10 cellular contexts compared by ENCODE assay signal in the genomic region with DNA sequence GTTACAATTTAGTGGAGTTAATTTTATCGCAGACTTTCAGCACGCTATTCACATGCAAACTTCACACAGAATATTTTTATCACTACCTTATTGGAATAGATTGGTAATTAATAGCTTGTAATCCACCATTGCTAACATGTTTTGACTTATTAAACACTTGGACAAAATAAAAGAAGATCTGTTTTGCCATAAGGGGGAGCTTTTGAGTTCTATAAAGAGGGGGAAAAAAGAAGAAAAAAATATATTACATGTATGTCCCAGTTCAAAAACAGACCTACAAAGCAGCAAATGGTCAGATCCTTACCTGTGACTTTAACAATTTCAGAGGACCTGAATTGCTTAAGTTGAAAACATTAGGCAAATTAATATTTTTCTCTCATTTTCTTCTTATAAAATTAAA. TPM values are rescaled to one million over a fixed set of nuclear protein-coding genes. Genes with fewer than 3 reads are reported as not detected.
DNase-seq lines count a peak whose midpoint lies in the region; ATAC-seq and TF ChIP-seq lines count a peak whose summit lies in the region.
"Had no signal": no experiment of that assay in that cellular context is flagged by ENCODE, and none has a peak within 500 bp of the region (broad histone marks: within the 10 kb centered on the region; RNA-seq: fewer than 3 reads in every experiment).

No MANE protein-coding gene starts in this region.

- TF ChIP-seq POLR2A in right lobe of liver (IDR thresholded peaks at IDR 0.05): no peak

- WGBS in right lobe of liver (ENCODE audit: insufficient coverage, low coverage, low lambda C conversion rate, missing lambda C conversion rate): 17% methylated on average over 2 of the region's 2 CpGs

- ATAC-seq in right lobe of liver (peak in 2 of 4 donors; percentile 20 to 24), GM18861 (IDR thresholded peaks at IDR 0.05; ENCODE audit: unreplicated experiment) (no peak)
- ATAC-seq: gastroesophageal sphincter had no signal

- BruUV-seq in Calu3 (replicated peaks; lab: Mats Ljungman, UMichigan): no TSS peak

- H3K4me1 ChIP-seq in ascending aorta: peaks cover 0 to 6% of the 10 kb centered on the region in 2 donors
- peaks cover 0 to 7% (median 0%) of the 10 kb centered on the region in 4 donors for H3K4me1 ChIP-seq in right lobe of liver

- H3K9me3 ChIP-seq in AG04450 (ENCODE audit: control insufficient read depth, insufficient read depth, low read length) (no peaks in the 10 kb centered on the region), ascending aorta (no peaks in the 10 kb centered on the region), right lobe of liver (no peaks in the 10 kb centered on the region)
- H3K9me3 ChIP-seq: gastroesophageal sphincter had no signal

- H3K4me1 Mint-ChIP-seq in Calu3 (ENCODE audit: low read depth, unreplicated experiment): no peaks in the 10 kb centered on the region

- H3K4me3 ChIP-seq in AG04450 (ENCODE audit: low read depth, low read length) (peak overlapping the region; percentile 1; the same call in 1 of the 2 replicates), ascending aorta (peak overlapping the region in 1 of 2 donors; percentile 86), right lobe of liver (no peak overlapping the region)
- no peak overlapping the region for H3K4me3 ChIP-seq in Jurkat, Clone E6-1 (ENCODE audit: low read length)
- H3K4me3 ChIP-seq: gastroesophageal sphincter had no signal

- no peaks in the 10 kb centered on the region for H3K27me3 ChIP-seq in AG04450 (ENCODE audit: control insufficient read depth, insufficient read depth, low read length)
- H3K27me3 ChIP-seq in ascending aorta: no peaks in the 10 kb centered on the region
- H3K27me3 ChIP-seq in right lobe of liver: peaks cover 0 to 25% of the 10 kb centered on the region in 2 donors

- no peak for DNase-seq in AG04450 (ENCODE audit: low read depth, low spot score)
- peak; percentile 0 for DNase-seq in Jurkat, Clone E6-1 (ENCODE audit: low read depth, low spot score)
- DNase-seq in ascending aorta (ENCODE audit: low spot score in 2 of 2): no peak
- no peak for DNase-seq in right lobe of liver
- DNase-seq in NCI-H1930 (lab: John Stamatoyannopoulos, UW): no peak
- no peak for DNase-seq in Calu3
- no peak for DNase-seq in activated T-cell treated with anti-CD3 and anti-CD28 coated beads, Interleukin-2, amount 50 U/mL, for 48 hours
- DNase-seq: WERI-Rb-1 had no signal

- no peaks in the 10 kb centered on the region for H3K36me3 ChIP-seq in ascending aorta
- no peaks in the 10 kb centered on the region for H3K36me3 ChIP-seq in right lobe of liver
- H3K36me3 ChIP-seq: gastroesophageal sphincter, WERI-Rb-1 had no signal

- POLR2A ChIA-PET in AG04450 (lab: Yijun Ruan, JAX): interaction anchor here (0.5 to 7.2 kb wide), 12 partner anchors 24 to 559 kb away, joined by 3 to 104 read pairs (median 5); no protein-coding TSS in a partner anchor

- intact Hi-C loops in ascending aorta (cut with DNase I) (loop anchor here (5.0 to 10.0 kb wide), 4 partner anchors 210 to 1758 kb away; no protein-coding TSS in a partner anchor), right lobe of liver (cut with DNase I) (no loop called here), Calu3 (cut with micrococcal nuclease; ENCODE audit: unreplicated experiment) (loop anchor here (5.0 to 10.0 kb wide), 3 partner anchors 268 to 495 kb away; no protein-coding TSS in a partner anchor)

- H3K27me3 Mint-ChIP-seq in Calu3 (ENCODE audit: unreplicated experiment): peaks cover 50% of the 10 kb centered on the region

- H3K27ac ChIP-seq in AG04450 (ENCODE audit: low read depth, low read length) (peak overlapping the region; percentile 89), ascending aorta (peak overlapping the region; percentile 75 to 81), right lobe of liver (peak overlapping the region in 1 of 3 donors; percentile 13)
- H3K27ac ChIP-seq: WERI-Rb-1 had no signal

- H3K36me3 Mint-ChIP-seq in Calu3 (ENCODE audit: insufficient read depth, unreplicated experiment): no peaks in the 10 kb centered on the region

- H3K9me3 Mint-ChIP-seq in Calu3 (ENCODE audit: low read depth, unreplicated experiment): no peaks in the 10 kb centered on the region

- TF ChIP-seq CTCF in AG04450 (IDR thresholded peaks at IDR 0.05; ENCODE audit: low read depth, low read length): peak; percentile 48
- TF ChIP-seq CTCF in ascending aorta (IDR thresholded peaks at IDR 0.05): peak in 2 of 3 experiments; percentile 13 to 43
- TF ChIP-seq CTCF in right lobe of liver (IDR thresholded peaks at IDR 0.05): peak; percentile 20 to 47 (median 41)
- TF ChIP-seq CTCF in Calu3 (IDR thresholded peaks at IDR 0.05; ENCODE audit: unreplicated experiment): no peak

- H3K27ac Mint-ChIP-seq in Calu3 (ENCODE audit: unreplicated experiment): no peak overlapping the region

- no peak overlapping the region for H3K4me3 Mint-ChIP-seq in Calu3 (ENCODE audit: low read depth, unreplicated experiment)

- CTCF ChIA-PET in AG04450 (lab: Charles Lee): interaction anchor here (0.8 to 3.8 kb wide), 17 partner anchors 8 to 560 kb away, joined by 3 to 37 read pairs (median 4); no protein-coding TSS in a partner anchor
- CTCF ChIA-PET in Calu3 (lab: Charles Lee): interaction anchor here (1.1 kb wide), 1 partner anchor 495 kb away, joined by 3 read pairs; no protein-coding TSS in a partner anchor

RNA-seq across cellular contexts. Expression of a gene that starts 1.2 kb away (rescaled TPM):
- polyA plus RNA-seq in AG04450 (2011; rRNA removed): 56.1 and 65.0 TPM in 2 replicates
- 189 and 195 TPM in 2 replicates for polyA minus RNA-seq in AG04450 (2011; rRNA and poly(A)+ RNA removed)
- 0.10 TPM for polyA plus RNA-seq in Jurkat, Clone E6-1 (2012; ENCODE audit: insufficient read depth, insufficient read length)
- 6.0 TPM for total RNA-seq in ascending aorta
- under 1 TPM; 0.07 to 0.50 (median 0.32) TPM for total RNA-seq in right lobe of liver
- total RNA-seq in Calu3 (2022): not detected in 2 replicates

Comparison
In these comparisons a context has a peak if more than half of its experiments do, and no peak if none do; other contexts are left out.
1. intact Hi-C loops: an anchor here in ascending aorta (5.0 to 10.0 kb wide) and Calu3 (5.0 to 10.0 kb wide); none called in right lobe of liver.